In the genomic region with DNA sequence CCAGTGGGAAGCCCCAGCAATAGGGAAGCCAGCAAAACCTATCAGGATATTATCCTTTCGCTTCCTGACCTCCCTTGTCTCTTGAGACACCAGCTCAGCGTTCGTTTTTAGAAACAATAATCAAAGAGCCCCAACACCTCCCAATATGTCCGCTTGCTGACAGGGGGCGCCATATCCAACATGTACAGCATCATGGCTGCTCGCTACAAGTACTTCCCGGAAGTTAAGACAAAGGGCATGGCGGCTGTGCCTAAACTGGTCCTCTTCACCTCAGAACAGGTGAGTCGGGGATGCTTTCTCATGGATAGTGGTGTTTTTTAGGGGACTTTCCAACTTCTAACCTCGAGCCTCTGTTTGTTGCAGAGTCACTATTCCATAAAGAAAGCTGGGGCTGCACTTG, we compare ENCODE assay signal across 12 cellular contexts. TPM values are rescaled to one million over a fixed set of nuclear protein-coding genes. Genes with fewer than 3 reads are reported as not detected.
A peak's percentile ranks its signal among the peaks of the same experiment; 100 is the strongest.
DNase-seq lines count a peak whose midpoint lies in the region; ATAC-seq, FAIRE-seq and TF ChIP-seq lines count a peak whose summit lies in the region.
"Had no signal": no experiment of that assay in that cellular context is flagged by ENCODE, and none has a peak within 500 bp of the region (broad histone marks: within the 10 kb centered on the region; RNA-seq: fewer than 3 reads in every experiment).

No MANE protein-coding gene starts in this region.

- intact Hi-C loops in A673 (cut with micrococcal nuclease; ENCODE audit: unreplicated experiment) = no loop called here

- no peaks in the 10 kb centered on the region for H3K23me2 ChIP-seq in H1 (ENCODE audit: low read depth, low read length)

- H2BK12ac ChIP-seq in H1 (ENCODE audit: low read depth, low read length) = no peak overlapping the region

- POLR2A ChIA-PET in A673 (lab: Charles Lee; ENCODE audit: low non-redundant PET) = no interaction called here
- POLR2A ChIA-PET in H1 (lab: Charles Lee; ENCODE audit: partially characterized antibody) = interaction anchor here (0.9 to 1.4 kb wide), 2 partner anchors 22 to 26 kb away, joined by 4 to 5 read pairs; no protein-coding TSS in a partner anchor

- H2BK20ac ChIP-seq in H1 (ENCODE audit: low read length) = no peak overlapping the region

- H4K8ac ChIP-seq in H1 (ENCODE audit: extremely low read depth, insufficient read depth, low read length) = peak overlapping the region; percentile 43; the same call in 1 of the 2 replicates

- H4K91ac ChIP-seq in H1 (replicated peaks; ENCODE audit: insufficient read length, low read length) = no peak overlapping the region

- H3K18ac ChIP-seq in H1 (ENCODE audit: extremely low read depth, low read length) = no peak overlapping the region

- TF ChIP-seq RAD21 in H1 (IDR thresholded peaks at IDR 0.05 in 1 of 2, conservative IDR thresholded peaks at IDR 0.05 in 1 of 2; ENCODE audit: low read depth in 2 of 2, low read length in 2 of 2) = peak; percentile 44 to 57

- no peaks in the 10 kb centered on the region for H3K9me3 ChIP-seq in A673 (ENCODE audit: low read depth, low read length, poor library complexity, severe bottlenecking)
- H3K9me3 ChIP-seq in H1 (ENCODE audit: insufficient read depth in 2 of 2, low read depth in 1 of 2, low read length in 1 of 2) = no peaks in the 10 kb centered on the region

- no peak overlapping the region for H3K23ac ChIP-seq in H1 (ENCODE audit: insufficient read length)

- TF ChIP-seq CTCF in A673 (conservative IDR thresholded peaks at IDR 0.05; ENCODE audit: low read depth, low read length) (peak; percentile 60), C4-2B (conservative IDR thresholded peaks at IDR 0.05) (peak; percentile 31), NB4 (IDR thresholded peaks at IDR 0.05; ENCODE audit: low read depth, low read length) (peak; percentile 46), H1 (IDR thresholded peaks at IDR 0.05; ENCODE audit: control extremely low read depth in 1 of 3, insufficient read depth in 1 of 3, low read depth in 1 of 3, low read length in 3 of 3) (peak; percentile 60 to 74 (median 70))

- DNase-seq in A673 (ENCODE audit: low spot score) = peak; percentile 35
- peak; percentile 45 for DNase-seq in NB4 (ENCODE audit: low read depth)
- peak in 1 of 2 experiments; percentile 80 for DNase-seq in H1 (ENCODE audit: low read depth in 1 of 2, low spot score in 2 of 2)
- DNase-seq in occipital lobe (lab: John Stamatoyannopoulos, UW) = no peak
- no peak for DNase-seq in epidermal melanocyte (ENCODE audit: insufficient read length, low spot score)
- DNase-seq: dermis blood vessel endothelial cell, foreskin melanocyte, NCI-H1436 treated with DMSO at 0.1 percent for 48 hours, T-helper 17 cell had no signal

- no peaks in the 10 kb centered on the region for H3K36me3 ChIP-seq in A673 (ENCODE audit: insufficient read depth, low read length, poor library complexity, severe bottlenecking)
- no peaks in the 10 kb centered on the region for H3K36me3 ChIP-seq in H1 (ENCODE audit: control insufficient read depth in 2 of 4, insufficient read depth in 4 of 4, low read length in 3 of 4)

- H4K20me1 ChIP-seq in H1 (replicated peaks in 1 of 2; ENCODE audit: control insufficient read depth in 1 of 2, insufficient read depth in 2 of 2, low read length in 2 of 2) = no peaks in the 10 kb centered on the region

- H3K9ac ChIP-seq in H1 (replicated peaks in 1 of 4; ENCODE audit: extremely low read depth in 1 of 4, low read depth in 3 of 4, low read length in 3 of 4) = no peak overlapping the region

- no peak for TF ChIP-seq EP300 in H1 (IDR thresholded peaks at IDR 0.05; ENCODE audit: borderline replicate concordance in 1 of 2, low read depth in 2 of 2, low read length in 2 of 2)

- WGBS in H1 (ENCODE audit: extremely low coverage in 1 of 2, insufficient coverage in 1 of 2, insufficient read length in 1 of 2, insufficient replicate concordance in 2 of 2, low coverage in 1 of 2, low lambda C conversion rate in 2 of 2, missing lambda C conversion rate in 1 of 2), 2 experiments = 74% methylated on average over 10 of the region's 10 CpGs; no CpG with 5 or more reads in 1 of the 2 experiments

- no peak overlapping the region for H2BK5ac ChIP-seq in H1 (ENCODE audit: low read depth, low read length)

- no peak overlapping the region for H4K5ac ChIP-seq in H1 (ENCODE audit: insufficient read length, low read depth, low read length)

- FAIRE-seq in H1 (lab: Jason Lieb, UNC) = no peak

- H2AFZ ChIP-seq in H1 (ENCODE audit: low read length) = peak overlapping the region; percentile 98

- no peak overlapping the region for H3K4me3 ChIP-seq in A673 (ENCODE audit: low read depth, low read length, poor library complexity, severe bottlenecking)
- no peak overlapping the region for H3K4me3 ChIP-seq in NB4 (ENCODE audit: low read depth, low read length)
- H3K4me3 ChIP-seq in H1 (ENCODE audit: extremely low read depth in 1 of 4, insufficient read depth in 2 of 4, low read depth in 3 of 4, low read length in 4 of 4) = no peak overlapping the region

- ATAC-seq in HG02763 (IDR thresholded peaks at IDR 0.05; ENCODE audit: unreplicated experiment) = no peak
- ATAC-seq in HG02981 (IDR thresholded peaks at IDR 0.05; ENCODE audit: unreplicated experiment) = no peak
- ATAC-seq: T-helper 17 cell had no signal

- H3K4ac ChIP-seq in H1 (replicated peaks; ENCODE audit: insufficient read length, low read depth, low read length) = no peak overlapping the region

- H2BK15ac ChIP-seq in H1 (ENCODE audit: low read length) = no peak overlapping the region

- no peak overlapping the region for H3K14ac ChIP-seq in H1 (ENCODE audit: insufficient read length)

- H3K79me2 ChIP-seq in H1 (ENCODE audit: control insufficient read depth in 1 of 2, insufficient read depth in 2 of 2, low read length in 2 of 2) = no peaks in the 10 kb centered on the region

- no peaks in the 10 kb centered on the region for H3K79me1 ChIP-seq in H1 (ENCODE audit: low read depth, low read length)

- H3K4me1 ChIP-seq in A673 (ENCODE audit: insufficient read depth, low read length, poor library complexity, severe bottlenecking) (no peaks in the 10 kb centered on the region), H1 (replicated peaks in 1 of 4; ENCODE audit: control insufficient read depth in 3 of 4, insufficient read depth in 4 of 4, low read length in 3 of 4) (no peaks in the 10 kb centered on the region)

- CTCF ChIA-PET in A673 (lab: Charles Lee) = interaction anchor here (0.6 kb wide), 1 partner anchor 12 kb away, joined by 4 read pairs; no protein-coding TSS in a partner anchor
- CTCF ChIA-PET in H1 (lab: Charles Lee; ENCODE audit: partially characterized antibody) = interaction anchor here (0.6 to 9.4 kb wide), 32 partner anchors 12 to 1118 kb away, joined by 3 to 94 read pairs (median 4); no protein-coding TSS in a partner anchor

- H2BK120ac ChIP-seq in H1 (replicated peaks; ENCODE audit: low read depth, low read length) = no peak overlapping the region

- no peak overlapping the region for H3K4me2 ChIP-seq in H1 (ENCODE audit: insufficient read depth in 1 of 2, low read depth in 2 of 2, low read length in 2 of 2)

- H3K56ac ChIP-seq in H1 (replicated peaks; ENCODE audit: insufficient read length, low read depth, low read length) = no peak overlapping the region

- H3K27ac ChIP-seq in A673 (ENCODE audit: low read depth, low read length, poor library complexity, severe bottlenecking) = no peak overlapping the region
- H3K27ac ChIP-seq in C4-2B = no peak overlapping the region
- H3K27ac ChIP-seq in H1 (ENCODE audit: low read depth, low read length) = no peak overlapping the region

- H3K27me3 ChIP-seq in A673 (replicated peaks; ENCODE audit: insufficient read depth, low read depth, low read length, poor library complexity) (no peaks in the 10 kb centered on the region), H1 (replicated peaks in 1 of 4; ENCODE audit: control insufficient read depth in 3 of 4, extremely low read depth in 1 of 4, insufficient read depth in 3 of 4, low read length in 3 of 4) (peaks cover 0 to 2% (median 0%) of the 10 kb centered on the region in 4 experiments; a peak in 1 of 7 replicates)

- H2AK5ac ChIP-seq in H1 (ENCODE audit: low read depth, low read length) = no peak overlapping the region

- BruUV-seq in A673 (replicated peaks; lab: Mats Ljungman, UMichigan) = no TSS peak

- TF ChIP-seq POLR2A in NB4 (IDR thresholded peaks at IDR 0.05; ENCODE audit: extremely low read depth, insufficient read length) (no peak), H1 (IDR thresholded peaks at IDR 0.05; ENCODE audit: control extremely low read depth in 1 of 2, low read depth in 2 of 2, low read length in 2 of 2) (no peak)

TF ChIP-seq in H1, 55 proteins besides CTCF, POLR2A, EP300 and RAD21:
- peak; percentile 92 for TF ChIP-seq YY1 (IDR thresholded peaks at IDR 0.05; ENCODE audit: low read depth, low read length)
- TF ChIP-seq, protein P1, sequence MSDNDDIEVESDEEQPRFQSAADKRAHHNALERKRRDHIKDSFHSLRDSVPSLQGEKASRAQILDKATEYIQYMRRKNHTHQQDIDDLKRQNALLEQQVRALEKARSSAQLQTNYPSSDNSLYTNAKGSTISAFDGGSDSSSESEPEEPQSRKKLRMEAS (IDR thresholded peaks at IDR 0.05) = 0 out of 2 replicates have a peak, but pooled peaks have one; percentile 34
- TF ChIP-seq NRF1 (IDR thresholded peaks at IDR 0.05; ENCODE audit: low read depth, low read length) = no peak
TF ChIP-seq in H1: peak in this region for 2.

RNA-seq across cellular contexts. Expression of a gene that starts 28.7 kb away (rescaled TPM):
- total RNA-seq in A673 (2021) (0.70 and 1.1 TPM in 2 replicates), occipital lobe (58.2 TPM)
- 0.34 and 0.65 TPM in 2 replicates for total RNA-seq in H1 (2021; fragmentation: NEBNext Ultra II Directional; extraction: Animal tissue kit (Norgen Biotek cat#: 25700))
- polyA plus RNA-seq in H1 (2011; rRNA removed) = 1.0 and 1.1 TPM in 2 replicates
- polyA plus RNA-seq in H1 (2011; cell fraction: cytosol; rRNA removed) = 0.87 TPM
- 2.7 TPM for polyA plus RNA-seq in H1 (2011; cell fraction: nucleus; rRNA removed)
- polyA plus RNA-seq in H1 (2012, experiment 1 of 2) = 1.0 to 1.8 TPM (median 1.4 TPM) in 4 replicates
- polyA plus RNA-seq in H1 (2012, experiment 2 of 2) = 1.4 TPM
- 0.22 TPM for polyA plus RNA-seq in H1 (2013, experiment 1 of 2)
- polyA plus RNA-seq in H1 (2013, experiment 2 of 2) = 0.18 TPM
- polyA minus RNA-seq in H1 (2011; rRNA and poly(A)+ RNA removed) = 0.38 and 1.2 TPM in 2 replicates
- polyA minus RNA-seq in H1 (2011; cell fraction: cytosol; rRNA and poly(A)+ RNA removed) = not detected
- polyA minus RNA-seq in H1 (2011; cell fraction: nucleus; rRNA and poly(A)+ RNA removed) = 1.9 TPM
- total RNA-seq: dermis blood vessel endothelial cell, T-helper 17 cell had no signal

Comparison
In these comparisons a context has a peak if more than half of its experiments do, and no peak if none do; other contexts are left out.
1. DNase-seq: peak in A673 (single experiment) and NB4 (single experiment); none in occipital lobe (single experiment) and epidermal melanocyte (single experiment).
2. RNA of a gene that starts 28.7 kb away (total RNA-seq): 58.2 TPM in occipital lobe (single experiment); 0.70 to 1.1 TPM in A673 and 0.34 to 0.65 TPM in H1; every median in the first group is over 10 times any median in the second.
3. Peak in every context shown above with its lines, with median percentiles within 50 percentile points of each other: CTCF ChIP-seq.